1 cellular context compared by ENCODE assay signal in the genomic region with DNA sequence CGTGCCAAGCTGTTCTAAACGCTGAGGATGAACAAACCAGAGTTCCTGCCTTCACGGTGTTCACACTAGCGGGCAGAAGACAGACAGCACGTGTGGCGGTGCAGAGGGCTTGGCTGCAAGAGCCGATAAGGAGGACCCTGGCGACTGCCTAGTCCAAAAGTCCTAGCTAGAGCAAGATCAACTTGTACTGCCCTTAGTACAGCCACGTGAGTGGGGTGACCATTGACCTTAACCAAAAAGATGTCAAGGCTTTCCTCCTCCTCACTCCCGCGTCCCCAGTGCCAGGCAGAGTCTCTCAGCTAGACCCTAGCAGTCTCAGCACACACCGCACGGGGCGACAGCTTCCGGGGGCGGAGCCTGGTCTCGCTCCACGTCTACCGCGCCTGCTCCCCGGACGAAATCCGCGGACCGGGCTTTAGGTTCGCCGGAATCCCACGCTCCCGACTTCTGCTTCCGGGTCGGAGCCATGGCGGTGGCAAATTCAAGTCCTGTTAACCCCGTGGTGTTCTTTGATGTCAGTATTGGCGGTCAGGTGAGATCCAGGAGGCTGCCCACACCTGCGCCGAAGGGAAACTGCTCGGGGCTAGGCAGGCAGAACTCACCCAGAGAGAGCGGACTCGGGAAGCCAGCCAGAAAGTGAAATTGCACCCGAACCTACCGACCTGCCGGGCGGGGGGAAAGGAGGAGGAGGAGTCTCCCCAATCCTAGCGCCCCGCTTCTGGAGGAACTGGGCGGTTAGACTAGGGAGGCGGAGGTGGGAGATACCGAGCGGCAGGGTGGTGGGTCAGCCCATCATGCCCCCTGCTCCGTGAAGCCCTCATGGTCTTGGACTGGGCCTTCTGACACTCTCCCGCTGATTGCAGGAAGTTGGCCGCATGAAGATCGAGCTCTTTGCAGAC.
TF ChIP-seq lines count a peak whose summit lies in the region.

A gene (plus strand): TSS at position 443 of the 899 bp plus-strand sequence. CDS start 24 bp downstream, at position 467.

TF ChIP-seq in WTC11, 78 proteins besides CTCF, POLR2A, EP300 and RAD21 (continued from another document and continues in another):
- TF ChIP-seq, protein P1, sequence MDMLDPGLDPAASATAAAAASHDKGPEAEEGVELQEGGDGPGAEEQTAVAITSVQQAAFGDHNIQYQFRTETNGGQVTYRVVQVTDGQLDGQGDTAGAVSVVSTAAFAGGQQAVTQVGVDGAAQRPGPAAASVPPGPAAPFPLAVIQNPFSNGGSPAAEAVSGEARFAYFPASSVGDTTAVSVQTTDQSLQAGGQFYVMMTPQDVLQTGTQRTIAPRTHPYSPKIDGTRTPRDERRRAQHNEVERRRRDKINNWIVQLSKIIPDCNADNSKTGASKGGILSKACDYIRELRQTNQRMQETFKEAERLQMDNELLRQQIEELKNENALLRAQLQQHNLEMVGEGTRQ (CRISPR knock-in tag; IDR thresholded peaks at IDR 0.05) = no peak; the same call in 1 of the 2 replicates
- TF ChIP-seq MXD4 (CRISPR knock-in tag; IDR thresholded peaks at IDR 0.05; ENCODE audit: borderline replicate concordance) = no peak
- TF ChIP-seq FOXK1 (CRISPR knock-in tag; IDR thresholded peaks at IDR 0.05) = peak; percentile 82
- TF ChIP-seq, protein P2, sequence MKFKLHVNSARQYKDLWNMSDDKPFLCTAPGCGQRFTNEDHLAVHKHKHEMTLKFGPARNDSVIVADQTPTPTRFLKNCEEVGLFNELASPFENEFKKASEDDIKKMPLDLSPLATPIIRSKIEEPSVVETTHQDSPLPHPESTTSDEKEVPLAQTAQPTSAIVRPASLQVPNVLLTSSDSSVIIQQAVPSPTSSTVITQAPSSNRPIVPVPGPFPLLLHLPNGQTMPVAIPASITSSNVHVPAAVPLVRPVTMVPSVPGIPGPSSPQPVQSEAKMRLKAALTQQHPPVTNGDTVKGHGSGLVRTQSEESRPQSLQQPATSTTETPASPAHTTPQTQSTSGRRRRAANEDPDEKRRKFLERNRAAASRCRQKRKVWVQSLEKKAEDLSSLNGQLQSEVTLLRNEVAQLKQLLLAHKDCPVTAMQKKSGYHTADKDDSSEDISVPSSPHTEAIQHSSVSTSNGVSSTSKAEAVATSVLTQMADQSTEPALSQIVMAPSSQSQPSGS (CRISPR knock-in tag; IDR thresholded peaks at IDR 0.05; ENCODE audit: borderline replicate concordance, low read depth) = no peak
- peak; percentile 34; the same call in 1 of the 2 replicates for TF ChIP-seq ETV6 (CRISPR knock-in tag; IDR thresholded peaks at IDR 0.05)
- no peak for TF ChIP-seq SMAD4 (CRISPR knock-in tag; IDR thresholded peaks at IDR 0.05)
- TF ChIP-seq ZNF121 (CRISPR knock-in tag; IDR thresholded peaks at IDR 0.05) = peak; percentile 100
- TF ChIP-seq, protein P3, sequence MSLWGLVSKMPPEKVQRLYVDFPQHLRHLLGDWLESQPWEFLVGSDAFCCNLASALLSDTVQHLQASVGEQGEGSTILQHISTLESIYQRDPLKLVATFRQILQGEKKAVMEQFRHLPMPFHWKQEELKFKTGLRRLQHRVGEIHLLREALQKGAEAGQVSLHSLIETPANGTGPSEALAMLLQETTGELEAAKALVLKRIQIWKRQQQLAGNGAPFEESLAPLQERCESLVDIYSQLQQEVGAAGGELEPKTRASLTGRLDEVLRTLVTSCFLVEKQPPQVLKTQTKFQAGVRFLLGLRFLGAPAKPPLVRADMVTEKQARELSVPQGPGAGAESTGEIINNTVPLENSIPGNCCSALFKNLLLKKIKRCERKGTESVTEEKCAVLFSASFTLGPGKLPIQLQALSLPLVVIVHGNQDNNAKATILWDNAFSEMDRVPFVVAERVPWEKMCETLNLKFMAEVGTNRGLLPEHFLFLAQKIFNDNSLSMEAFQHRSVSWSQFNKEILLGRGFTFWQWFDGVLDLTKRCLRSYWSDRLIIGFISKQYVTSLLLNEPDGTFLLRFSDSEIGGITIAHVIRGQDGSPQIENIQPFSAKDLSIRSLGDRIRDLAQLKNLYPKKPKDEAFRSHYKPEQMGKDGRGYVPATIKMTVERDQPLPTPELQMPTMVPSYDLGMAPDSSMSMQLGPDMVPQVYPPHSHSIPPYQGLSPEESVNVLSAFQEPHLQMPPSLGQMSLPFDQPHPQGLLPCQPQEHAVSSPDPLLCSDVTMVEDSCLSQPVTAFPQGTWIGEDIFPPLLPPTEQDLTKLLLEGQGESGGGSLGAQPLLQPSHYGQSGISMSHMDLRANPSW (CRISPR knock-in tag; conservative IDR thresholded peaks at IDR 0.05; ENCODE audit: low read depth) = no peak
- TF ChIP-seq SMAD3 (CRISPR knock-in tag; IDR thresholded peaks at IDR 0.05; ENCODE audit: borderline replicate concordance) = peak; percentile 89; the same call in 1 of the 2 replicates
- TF ChIP-seq FOXP1 (CRISPR knock-in tag; IDR thresholded peaks at IDR 0.05; ENCODE audit: borderline replicate concordance) = peak; percentile 95
- TF ChIP-seq ZNF423 (CRISPR knock-in tag; IDR thresholded peaks at IDR 0.05) = no peak
- TF ChIP-seq, protein P4, sequence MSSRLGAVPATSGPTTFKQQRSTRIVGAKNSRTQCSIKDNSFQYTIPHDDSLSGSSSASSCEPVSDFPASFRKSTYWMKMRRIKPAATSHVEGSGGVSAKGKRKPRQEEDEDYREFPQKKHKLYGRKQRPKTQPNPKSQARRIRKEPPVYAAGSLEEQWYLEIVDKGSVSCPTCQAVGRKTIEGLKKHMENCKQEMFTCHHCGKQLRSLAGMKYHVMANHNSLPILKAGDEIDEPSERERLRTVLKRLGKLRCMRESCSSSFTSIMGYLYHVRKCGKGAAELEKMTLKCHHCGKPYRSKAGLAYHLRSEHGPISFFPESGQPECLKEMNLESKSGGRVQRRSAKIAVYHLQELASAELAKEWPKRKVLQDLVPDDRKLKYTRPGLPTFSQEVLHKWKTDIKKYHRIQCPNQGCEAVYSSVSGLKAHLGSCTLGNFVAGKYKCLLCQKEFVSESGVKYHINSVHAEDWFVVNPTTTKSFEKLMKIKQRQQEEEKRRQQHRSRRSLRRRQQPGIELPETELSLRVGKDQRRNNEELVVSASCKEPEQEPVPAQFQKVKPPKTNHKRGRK (CRISPR knock-in tag; IDR thresholded peaks at IDR 0.05; ENCODE audit: borderline replicate concordance) = no peak
- no peak for TF ChIP-seq ZNF138 (CRISPR knock-in tag; conservative IDR thresholded peaks at IDR 0.05)
- peak; percentile 86 for TF ChIP-seq MYBL2 (CRISPR knock-in tag; IDR thresholded peaks at IDR 0.05)
- TF ChIP-seq GTF2I (CRISPR knock-in tag; conservative IDR thresholded peaks at IDR 0.05) = no peak
- no peak for TF ChIP-seq ZNF396 (CRISPR knock-in tag; IDR thresholded peaks at IDR 0.05; ENCODE audit: borderline replicate concordance)
- TF ChIP-seq ELF4 (CRISPR knock-in tag; IDR thresholded peaks at IDR 0.05; ENCODE audit: low read depth) = 0 out of 2 replicates have a peak, but pooled peaks have one; percentile 29
- peak; percentile 97 for TF ChIP-seq SP1 (CRISPR knock-in tag; conservative IDR thresholded peaks at IDR 0.05)
- TF ChIP-seq PRRX2 (CRISPR knock-in tag; IDR thresholded peaks at IDR 0.05) = no peak
- TF ChIP-seq, protein P5, sequence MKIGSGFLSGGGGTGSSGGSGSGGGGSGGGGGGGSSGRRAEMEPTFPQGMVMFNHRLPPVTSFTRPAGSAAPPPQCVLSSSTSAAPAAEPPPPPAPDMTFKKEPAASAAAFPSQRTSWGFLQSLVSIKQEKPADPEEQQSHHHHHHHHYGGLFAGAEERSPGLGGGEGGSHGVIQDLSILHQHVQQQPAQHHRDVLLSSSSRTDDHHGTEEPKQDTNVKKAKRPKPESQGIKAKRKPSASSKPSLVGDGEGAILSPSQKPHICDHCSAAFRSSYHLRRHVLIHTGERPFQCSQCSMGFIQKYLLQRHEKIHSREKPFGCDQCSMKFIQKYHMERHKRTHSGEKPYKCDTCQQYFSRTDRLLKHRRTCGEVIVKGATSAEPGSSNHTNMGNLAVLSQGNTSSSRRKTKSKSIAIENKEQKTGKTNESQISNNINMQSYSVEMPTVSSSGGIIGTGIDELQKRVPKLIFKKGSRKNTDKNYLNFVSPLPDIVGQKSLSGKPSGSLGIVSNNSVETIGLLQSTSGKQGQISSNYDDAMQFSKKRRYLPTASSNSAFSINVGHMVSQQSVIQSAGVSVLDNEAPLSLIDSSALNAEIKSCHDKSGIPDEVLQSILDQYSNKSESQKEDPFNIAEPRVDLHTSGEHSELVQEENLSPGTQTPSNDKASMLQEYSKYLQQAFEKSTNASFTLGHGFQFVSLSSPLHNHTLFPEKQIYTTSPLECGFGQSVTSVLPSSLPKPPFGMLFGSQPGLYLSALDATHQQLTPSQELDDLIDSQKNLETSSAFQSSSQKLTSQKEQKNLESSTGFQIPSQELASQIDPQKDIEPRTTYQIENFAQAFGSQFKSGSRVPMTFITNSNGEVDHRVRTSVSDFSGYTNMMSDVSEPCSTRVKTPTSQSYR (CRISPR knock-in tag; IDR thresholded peaks at IDR 0.05) = 0 out of 2 replicates have a peak, but pooled peaks have one; percentile 39
- TF ChIP-seq, protein P6, sequence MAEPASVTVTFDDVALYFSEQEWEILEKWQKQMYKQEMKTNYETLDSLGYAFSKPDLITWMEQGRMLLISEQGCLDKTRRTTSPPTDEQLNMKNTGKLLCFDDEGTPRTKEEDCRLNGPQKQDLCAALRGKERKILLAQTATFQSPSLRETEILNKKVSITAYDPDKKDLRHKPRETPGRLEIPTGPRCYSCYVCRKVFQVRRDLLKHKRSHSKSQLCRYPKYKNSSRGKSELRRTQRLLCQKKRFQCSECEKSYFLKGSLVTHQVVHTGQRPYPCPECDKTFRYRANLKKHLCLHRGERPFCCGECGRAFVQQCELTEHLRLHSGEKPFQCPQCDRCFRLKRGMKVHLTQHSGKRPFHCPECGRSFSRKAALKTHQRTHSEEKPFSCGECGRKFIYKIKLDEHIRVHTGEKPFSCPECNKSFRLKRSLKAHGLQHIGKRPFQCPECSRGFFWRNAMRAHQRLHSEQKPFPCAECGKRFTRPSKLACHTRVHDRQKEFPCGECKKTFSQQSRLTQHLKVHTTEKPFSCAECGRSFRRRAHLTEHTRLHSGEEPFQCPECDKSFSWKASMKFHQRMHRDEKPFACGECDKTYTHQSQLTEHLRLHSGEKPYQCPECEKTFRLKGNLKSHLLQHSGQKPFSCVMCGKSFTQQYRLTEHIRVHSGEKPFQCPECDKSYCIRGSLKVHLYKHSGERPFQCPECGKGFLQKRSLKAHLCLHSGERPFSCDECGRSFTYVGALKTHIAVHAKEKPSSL (CRISPR knock-in tag; conservative IDR thresholded peaks at IDR 0.05) = no peak
- no peak for TF ChIP-seq JUN (CRISPR knock-in tag; IDR thresholded peaks at IDR 0.05)
- TF ChIP-seq GABPB1 (CRISPR knock-in tag; IDR thresholded peaks at IDR 0.05) = peak; percentile 93
- TF ChIP-seq TP53 (CRISPR knock-in tag; IDR thresholded peaks at IDR 0.05) = no peak
- no peak; the same call in 1 of the 2 replicates for TF ChIP-seq NFE2L1 (CRISPR knock-in tag; IDR thresholded peaks at IDR 0.05)
- TF ChIP-seq HMGA2 (CRISPR knock-in tag; IDR thresholded peaks at IDR 0.05) = no peak
- TF ChIP-seq TEAD1 (CRISPR knock-in tag; IDR thresholded peaks at IDR 0.05) = peak; percentile 64; the same call in 1 of the 2 replicates
- no peak for TF ChIP-seq ESRRA (CRISPR knock-in tag; IDR thresholded peaks at IDR 0.05; ENCODE audit: borderline replicate concordance)
- TF ChIP-seq CBFB (CRISPR knock-in tag; IDR thresholded peaks at IDR 0.05; ENCODE audit: low read depth) = no peak
- TF ChIP-seq EMX1 (CRISPR knock-in tag; IDR thresholded peaks at IDR 0.05) = no peak
- no peak for TF ChIP-seq ZNF219 (CRISPR knock-in tag; IDR thresholded peaks at IDR 0.05; ENCODE audit: borderline replicate concordance)
- no peak for TF ChIP-seq TEAD4 (CRISPR knock-in tag; IDR thresholded peaks at IDR 0.05)
- TF ChIP-seq ZNF317 (CRISPR knock-in tag; IDR thresholded peaks at IDR 0.05; ENCODE audit: borderline replicate concordance, low read depth) = no peak
- TF ChIP-seq CREM (CRISPR knock-in tag; IDR thresholded peaks at IDR 0.05) = peak; percentile 79
- TF ChIP-seq, protein P7, sequence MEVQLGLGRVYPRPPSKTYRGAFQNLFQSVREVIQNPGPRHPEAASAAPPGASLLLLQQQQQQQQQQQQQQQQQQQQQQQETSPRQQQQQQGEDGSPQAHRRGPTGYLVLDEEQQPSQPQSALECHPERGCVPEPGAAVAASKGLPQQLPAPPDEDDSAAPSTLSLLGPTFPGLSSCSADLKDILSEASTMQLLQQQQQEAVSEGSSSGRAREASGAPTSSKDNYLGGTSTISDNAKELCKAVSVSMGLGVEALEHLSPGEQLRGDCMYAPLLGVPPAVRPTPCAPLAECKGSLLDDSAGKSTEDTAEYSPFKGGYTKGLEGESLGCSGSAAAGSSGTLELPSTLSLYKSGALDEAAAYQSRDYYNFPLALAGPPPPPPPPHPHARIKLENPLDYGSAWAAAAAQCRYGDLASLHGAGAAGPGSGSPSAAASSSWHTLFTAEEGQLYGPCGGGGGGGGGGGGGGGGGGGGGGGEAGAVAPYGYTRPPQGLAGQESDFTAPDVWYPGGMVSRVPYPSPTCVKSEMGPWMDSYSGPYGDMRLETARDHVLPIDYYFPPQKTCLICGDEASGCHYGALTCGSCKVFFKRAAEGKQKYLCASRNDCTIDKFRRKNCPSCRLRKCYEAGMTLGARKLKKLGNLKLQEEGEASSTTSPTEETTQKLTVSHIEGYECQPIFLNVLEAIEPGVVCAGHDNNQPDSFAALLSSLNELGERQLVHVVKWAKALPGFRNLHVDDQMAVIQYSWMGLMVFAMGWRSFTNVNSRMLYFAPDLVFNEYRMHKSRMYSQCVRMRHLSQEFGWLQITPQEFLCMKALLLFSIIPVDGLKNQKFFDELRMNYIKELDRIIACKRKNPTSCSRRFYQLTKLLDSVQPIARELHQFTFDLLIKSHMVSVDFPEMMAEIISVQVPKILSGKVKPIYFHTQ (CRISPR knock-in tag; IDR thresholded peaks at IDR 0.05) = no peak
- TF ChIP-seq, protein P8, sequence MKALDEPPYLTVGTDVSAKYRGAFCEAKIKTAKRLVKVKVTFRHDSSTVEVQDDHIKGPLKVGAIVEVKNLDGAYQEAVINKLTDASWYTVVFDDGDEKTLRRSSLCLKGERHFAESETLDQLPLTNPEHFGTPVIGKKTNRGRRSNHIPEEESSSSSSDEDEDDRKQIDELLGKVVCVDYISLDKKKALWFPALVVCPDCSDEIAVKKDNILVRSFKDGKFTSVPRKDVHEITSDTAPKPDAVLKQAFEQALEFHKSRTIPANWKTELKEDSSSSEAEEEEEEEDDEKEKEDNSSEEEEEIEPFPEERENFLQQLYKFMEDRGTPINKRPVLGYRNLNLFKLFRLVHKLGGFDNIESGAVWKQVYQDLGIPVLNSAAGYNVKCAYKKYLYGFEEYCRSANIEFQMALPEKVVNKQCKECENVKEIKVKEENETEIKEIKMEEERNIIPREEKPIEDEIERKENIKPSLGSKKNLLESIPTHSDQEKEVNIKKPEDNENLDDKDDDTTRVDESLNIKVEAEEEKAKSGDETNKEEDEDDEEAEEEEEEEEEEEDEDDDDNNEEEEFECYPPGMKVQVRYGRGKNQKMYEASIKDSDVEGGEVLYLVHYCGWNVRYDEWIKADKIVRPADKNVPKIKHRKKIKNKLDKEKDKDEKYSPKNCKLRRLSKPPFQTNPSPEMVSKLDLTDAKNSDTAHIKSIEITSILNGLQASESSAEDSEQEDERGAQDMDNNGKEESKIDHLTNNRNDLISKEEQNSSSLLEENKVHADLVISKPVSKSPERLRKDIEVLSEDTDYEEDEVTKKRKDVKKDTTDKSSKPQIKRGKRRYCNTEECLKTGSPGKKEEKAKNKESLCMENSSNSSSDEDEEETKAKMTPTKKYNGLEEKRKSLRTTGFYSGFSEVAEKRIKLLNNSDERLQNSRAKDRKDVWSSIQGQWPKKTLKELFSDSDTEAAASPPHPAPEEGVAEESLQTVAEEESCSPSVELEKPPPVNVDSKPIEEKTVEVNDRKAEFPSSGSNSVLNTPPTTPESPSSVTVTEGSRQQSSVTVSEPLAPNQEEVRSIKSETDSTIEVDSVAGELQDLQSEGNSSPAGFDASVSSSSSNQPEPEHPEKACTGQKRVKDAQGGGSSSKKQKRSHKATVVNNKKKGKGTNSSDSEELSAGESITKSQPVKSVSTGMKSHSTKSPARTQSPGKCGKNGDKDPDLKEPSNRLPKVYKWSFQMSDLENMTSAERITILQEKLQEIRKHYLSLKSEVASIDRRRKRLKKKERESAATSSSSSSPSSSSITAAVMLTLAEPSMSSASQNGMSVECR (CRISPR knock-in tag; IDR thresholded peaks at IDR 0.05; ENCODE audit: borderline replicate concordance) = no peak; the same call in 1 of the 2 replicates
